8 cellular contexts compared by ENCODE assay signal in genomic region chr1:228085287-228085926, GRCh38. TPM values are rescaled to one million over a fixed set of nuclear protein-coding genes. Genes with fewer than 3 reads are reported as not detected.
A peak's percentile ranks its signal among the peaks of the same experiment; 100 is the strongest.
DNase-seq lines count a peak whose midpoint lies in the region; ATAC-seq and TF ChIP-seq lines count a peak whose summit lies in the region.

No MANE protein-coding gene starts in this region.

- peaks cover 5% of the 10 kb centered on the region for H3K27me3 Mint-ChIP-seq in WTC11 (ENCODE audit: low read depth)

- H3K4me2 ChIP-seq in SK-N-SH: peak overlapping the region; percentile 100
- H3K4me2 ChIP-seq in smooth muscle cell: peak overlapping the region; percentile 88

- TF ChIP-seq POLR2A in heart left ventricle (IDR thresholded peaks at IDR 0.05): no peak

- TF ChIP-seq EP300 in SK-N-SH (IDR thresholded peaks at IDR 0.05; ENCODE audit: borderline replicate concordance in 1 of 2, low read depth in 1 of 2, low read length in 1 of 2): no peak

- CTCF ChIA-PET in SK-N-SH (lab: Yijun Ruan, JAX): no interaction called here
- CTCF ChIA-PET in WTC11 (lab: Charles Lee): interaction anchor here (1.9 kb wide), 1 partner anchor 81 kb away, joined by 6 read pairs; no protein-coding TSS in a partner anchor

- peaks cover 47% of the 10 kb centered on the region for H3K4me1 Mint-ChIP-seq in WTC11

- WGBS in SK-N-SH (ENCODE audit: low lambda C conversion rate): 73% methylated on average over 6 of the region's 6 CpGs
- 17 to 36% (median 26%) methylated on average over 6 of the region's 6 CpGs for WGBS in heart left ventricle, 4 donors
- WGBS in smooth muscle cell (ENCODE audit: low lambda C conversion rate): 21% methylated on average over 6 of the region's 6 CpGs

- POLR2A ChIA-PET in SK-N-SH (lab: Yijun Ruan, JAX) (no interaction called here), WTC11 (lab: Charles Lee) (no interaction called here)

- H3K9me2 ChIP-seq in SK-N-SH: no peaks in the 10 kb centered on the region

- H3K9ac ChIP-seq in SK-N-SH (peak overlapping the region; percentile 25; the same call in 1 of the 2 replicates), smooth muscle cell (ENCODE audit: low read depth) (peak overlapping the region; percentile 100)

- TF ChIP-seq RAD21 in SK-N-SH (IDR thresholded peaks at IDR 0.05; ENCODE audit: low read length): no peak

- H2AFZ ChIP-seq in SK-N-SH (ENCODE audit: low read depth): no peak overlapping the region
- H2AFZ ChIP-seq in smooth muscle cell (ENCODE audit: low read depth): no peak overlapping the region

- no peaks in the 10 kb centered on the region for H3K9me3 Mint-ChIP-seq in WTC11

- DNase-seq in SK-N-SH (no peak), WTC11 (ENCODE audit: low spot score) (no peak), heart left ventricle (peak in 3 of 5 donors; percentile 33 to 51 (median 40)), smooth muscle cell (lab: John Stamatoyannopoulos, UW; ENCODE audit: unreplicated experiment) (no peak), HT-29 (ENCODE audit: low spot score) (no peak), NCI-H748 (lab: John Stamatoyannopoulos, UW; ENCODE audit: unreplicated experiment) (no peak)

- TF ChIP-seq CTCF in SK-N-SH (IDR thresholded peaks at IDR 0.05) (no peak), WTC11 (IDR thresholded peaks at IDR 0.05) (no peak), heart left ventricle (IDR thresholded peaks at IDR 0.05) (no peak), smooth muscle cell (IDR thresholded peaks at IDR 0.05; ENCODE audit: borderline replicate concordance, insufficient read depth, poor library complexity, severe bottlenecking) (no peak)

- peak overlapping the region; percentile 78 for H3K27ac Mint-ChIP-seq in WTC11

- peaks cover 35 to 43% of the 10 kb centered on the region in 2 experiments for H3K4me1 ChIP-seq in SK-N-SH (ENCODE audit: control insufficient read depth in 1 of 2, insufficient read depth in 2 of 2, low read depth in 1 of 2, low read length in 1 of 2)
- H3K4me1 ChIP-seq in heart left ventricle: peaks cover 55 to 86% (median 78%) of the 10 kb centered on the region in 12 donors
- peaks cover 55% of the 10 kb centered on the region for H3K4me1 ChIP-seq in smooth muscle cell (ENCODE audit: low read depth)

- no peak for ATAC-seq in SK-N-SH treated with all-trans-retinoic acid at 6 μM for 48 hours
- no peak for ATAC-seq in WTC11
- ATAC-seq in heart left ventricle: peak in 2 of 4 donors; percentile 14 to 23
- no peak for ATAC-seq in HG03442 (IDR thresholded peaks at IDR 0.05; ENCODE audit: unreplicated experiment)

- H3K27ac ChIP-seq in SK-N-SH (ENCODE audit: low read depth in 2 of 2, low read length in 1 of 2) (peak overlapping the region in 1 of 2 experiments; percentile 68; a peak in 2 of 4 replicates), heart left ventricle (peak overlapping the region in 11 of 12 donors; percentile 49 to 100 (median 96)), smooth muscle cell (ENCODE audit: low read depth) (peak overlapping the region; percentile 96)

- H3K4me3 Mint-ChIP-seq in WTC11: peak overlapping the region; percentile 95

- intact Hi-C loops in heart left ventricle (cut with DNase I): loop anchor here in 2 of 10 donors (2.0 to 10.0 kb wide), 2 partner anchors 13 to 321 kb away; no protein-coding TSS in a partner anchor

- peaks cover 13% of the 10 kb centered on the region for H3K36me3 Mint-ChIP-seq in WTC11

- H3K27me3 ChIP-seq in SK-N-SH (ENCODE audit: insufficient read depth): no peaks in the 10 kb centered on the region
- no peaks in the 10 kb centered on the region for H3K27me3 ChIP-seq in heart left ventricle
- no peaks in the 10 kb centered on the region for H3K27me3 ChIP-seq in smooth muscle cell (ENCODE audit: low read depth)

- H3K4me3 ChIP-seq in SK-N-SH (ENCODE audit: low read depth in 2 of 2, low read length in 1 of 2) (peak overlapping the region in 1 of 2 experiments; percentile 99; a peak in 1 of 4 replicates), heart left ventricle (peak overlapping the region in 9 of 12 donors; percentile 70 to 100 (median 94)), smooth muscle cell (peak overlapping the region; percentile 99)

- H4K20me1 ChIP-seq in SK-N-SH (ENCODE audit: insufficient read depth) (peaks cover 74% of the 10 kb centered on the region), smooth muscle cell (ENCODE audit: low read depth) (peaks cover 81% of the 10 kb centered on the region)

- H3F3A ChIP-seq in SK-N-SH (replicated peaks; ENCODE audit: insufficient read depth) (peaks cover 21% of the 10 kb centered on the region), smooth muscle cell (ENCODE audit: low read depth) (peaks cover 23% of the 10 kb centered on the region)

- no peaks in the 10 kb centered on the region for H3K9me3 ChIP-seq in SK-N-SH
- H3K9me3 ChIP-seq in heart left ventricle: no peaks in the 10 kb centered on the region
- no peaks in the 10 kb centered on the region for H3K9me3 ChIP-seq in smooth muscle cell (replicated peaks; ENCODE audit: low read depth)

- peaks cover 100% of the 10 kb centered on the region for H3K79me2 ChIP-seq in SK-N-SH (ENCODE audit: insufficient read depth)
- H3K79me2 ChIP-seq in smooth muscle cell (ENCODE audit: low read depth): peaks cover 94% of the 10 kb centered on the region

- peaks cover 9 to 19% of the 10 kb centered on the region in 2 experiments for H3K36me3 ChIP-seq in SK-N-SH (replicated peaks in 1 of 2; ENCODE audit: control insufficient read depth in 1 of 2, insufficient read depth in 2 of 2, low read length in 1 of 2)
- peaks cover 0 to 14% (median 0%) of the 10 kb centered on the region in 9 donors for H3K36me3 ChIP-seq in heart left ventricle
- H3K36me3 ChIP-seq in smooth muscle cell (ENCODE audit: low read depth): no peaks in the 10 kb centered on the region

TF ChIP-seq in SK-N-SH, 30 proteins besides CTCF, POLR2A, EP300 and RAD21 (continues in another document):
- TF ChIP-seq MEF2A (IDR thresholded peaks at IDR 0.05; ENCODE audit: borderline replicate concordance, low read depth) (no peak), FOXM1 (IDR thresholded peaks at IDR 0.05; ENCODE audit: low read depth) (no peak), EZH2phosphoT487 (IDR thresholded peaks at IDR 0.05; ENCODE audit: borderline replicate concordance, low read depth) (no peak), GATA2 (CRISPR knock-in tag; IDR thresholded peaks at IDR 0.05) (no peak), TAF1 (IDR thresholded peaks at IDR 0.05; ENCODE audit: borderline replicate concordance, low read depth, low read length) (no peak)

TF ChIP-seq in SK-N-SH treated with all-trans-retinoic acid at 6 μM for 48 hours, 23 proteins besides CTCF, POLR2A, EP300 and RAD21 (continues in another document):
- no peak for TF ChIP-seq BACH2 (CRISPR knock-in tag; IDR thresholded peaks at IDR 0.05; ENCODE audit: borderline replicate concordance)

TF ChIP-seq in WTC11, 78 proteins besides CTCF, POLR2A, EP300 and RAD21 (continues in another document):
- TF ChIP-seq ZNF219 (CRISPR knock-in tag; IDR thresholded peaks at IDR 0.05; ENCODE audit: borderline replicate concordance): no peak

RNA-seq across cellular contexts. Expression of gene ARF1, which starts 2.9 kb away (rescaled TPM):
- polyA plus RNA-seq in SK-N-SH (2012; rRNA removed): 659 and 713 TPM in 2 replicates
- 317 and 453 TPM in 2 replicates for polyA plus RNA-seq in SK-N-SH (2012; cell fraction: cytosol; rRNA removed)
- 442 and 463 TPM in 2 replicates for polyA plus RNA-seq in SK-N-SH (2012; cell fraction: nucleus; rRNA removed)
- 295 to 330 TPM (median 300 TPM) in 3 replicates for total RNA-seq in WTC11 (2021)
- total RNA-seq in heart left ventricle: 100 to 1,000 TPM; 271 to 451 (median 310) TPM
- 100 to 1,000 TPM; 217 to 580 TPM for polyA plus RNA-seq in heart left ventricle
- 209 and 237 TPM in 2 replicates for total RNA-seq in smooth muscle cell
- polyA plus RNA-seq in smooth muscle cell: 615 and 698 TPM in 2 replicates
- total RNA-seq in HT-29 (2014; rRNA removed; shearing (Covaris generic)): 387 and 400 TPM in 2 replicates

RNA-seq across cellular contexts. Expression of gene C1orf35, which starts 17.7 kb away (rescaled TPM):
- polyA plus RNA-seq in SK-N-SH (2012; rRNA removed): 28.6 and 42.9 TPM in 2 replicates
- 17.8 and 24.9 TPM in 2 replicates for polyA plus RNA-seq in SK-N-SH (2012; cell fraction: cytosol; rRNA removed)
- 107 and 195 TPM in 2 replicates for polyA plus RNA-seq in SK-N-SH (2012; cell fraction: nucleus; rRNA removed)
- total RNA-seq in WTC11 (2021): 30.0 to 33.8 TPM (median 30.7 TPM) in 3 replicates
- total RNA-seq in heart left ventricle: 1 to 10 TPM; 6.2 to 8.4 (median 7.2) TPM
- 1 to 10 TPM; 9.8 TPM for polyA plus RNA-seq in heart left ventricle
- 5.2 and 7.6 TPM in 2 replicates for total RNA-seq in smooth muscle cell
- polyA plus RNA-seq in smooth muscle cell: 18.7 and 31.1 TPM in 2 replicates
- total RNA-seq in HT-29 (2014; rRNA removed; shearing (Covaris generic)): 30.3 and 38.4 TPM in 2 replicates

RNA-seq across cellular contexts. Expression of gene MRPL55, which starts 23.7 kb away (rescaled TPM):
- polyA plus RNA-seq in SK-N-SH (2012; rRNA removed) (70.3 and 75.3 TPM in 2 replicates), heart left ventricle (100 to 1,000 TPM in 1 of 2 donors, 10 to 100 TPM in 1; 81.5 to 141 TPM), smooth muscle cell (169 and 178 TPM in 2 replicates)
- 27.2 and 49.1 TPM in 2 replicates for polyA plus RNA-seq in SK-N-SH (2012; cell fraction: cytosol; rRNA removed)
- 185 and 306 TPM in 2 replicates for polyA plus RNA-seq in SK-N-SH (2012; cell fraction: nucleus; rRNA removed)
- total RNA-seq in WTC11 (2021) (65.8 to 70.5 TPM (median 66.9 TPM) in 3 replicates), heart left ventricle (100 to 1,000 TPM in 2 of 9 donors, 10 to 100 TPM in 7; 35.5 to 125 (median 51.2) TPM), smooth muscle cell (72.8 and 83.4 TPM in 2 replicates)
- total RNA-seq in HT-29 (2014; rRNA removed; shearing (Covaris generic)): 158 and 201 TPM in 2 replicates

RNA-seq across cellular contexts. Expression of gene GUK1, which starts 54.7 kb away (rescaled TPM):
- polyA plus RNA-seq in SK-N-SH (2012; rRNA removed) (717 and 742 TPM in 2 replicates), heart left ventricle (100 to 1,000 TPM; 231 to 358 TPM), smooth muscle cell (460 and 465 TPM in 2 replicates)
- 457 and 681 TPM in 2 replicates for polyA plus RNA-seq in SK-N-SH (2012; cell fraction: cytosol; rRNA removed)
- polyA plus RNA-seq in SK-N-SH (2012; cell fraction: nucleus; rRNA removed): 521 and 537 TPM in 2 replicates
- total RNA-seq in WTC11 (2021) (110 to 112 TPM (median 111 TPM) in 3 replicates), heart left ventricle (100 to 1,000 TPM; 142 to 290 (median 169) TPM), smooth muscle cell (165 and 205 TPM in 2 replicates)
- 608 and 613 TPM in 2 replicates for total RNA-seq in HT-29 (2014; rRNA removed; shearing (Covaris generic))

Comparison
In these comparisons a context has a peak if more than half of its experiments do, and no peak if none do; other contexts are left out.
1. DNase-seq: peak in heart left ventricle (3 of 5); none in SK-N-SH (single experiment), WTC11 (single experiment), smooth muscle cell (single experiment), HT-29 (single experiment) and NCI-H748 (single experiment).